16 cellular contexts compared by ENCODE assay signal in the genomic region with DNA sequence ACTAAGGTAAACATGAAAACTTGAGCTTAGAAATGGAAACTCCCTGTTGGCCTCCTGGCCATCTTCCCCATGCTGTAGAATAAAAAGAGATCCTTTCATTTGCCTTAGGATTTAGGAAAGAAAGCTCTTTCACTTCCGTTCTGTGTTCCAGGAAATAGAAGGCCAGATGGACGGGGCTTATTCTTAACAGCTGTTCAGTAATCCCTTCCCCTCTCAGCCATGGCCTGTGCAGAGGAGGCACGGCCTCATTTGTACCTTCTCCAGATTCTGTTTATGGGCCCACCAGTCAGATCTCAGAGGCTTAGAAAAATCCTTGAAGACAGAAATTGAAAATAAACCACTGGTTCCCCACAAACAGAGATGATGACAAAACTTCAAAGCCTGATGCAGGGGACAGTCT.
A peak's percentile ranks its signal among the peaks of the same experiment; 100 is the strongest.
DNase-seq lines count a peak whose midpoint lies in the region; ATAC-seq and TF ChIP-seq lines count a peak whose summit lies in the region.
"Had no signal": no experiment of that assay in that cellular context is flagged by ENCODE, and none has a peak within 500 bp of the region (broad histone marks: within the 10 kb centered on the region; RNA-seq: fewer than 3 reads in every experiment).

No MANE protein-coding gene starts in this region.

- H3K9me3 ChIP-seq in ectodermal cell (ENCODE audit: control insufficient read depth, low read length): no peaks in the 10 kb centered on the region
- H3K9me3 ChIP-seq: adrenal gland had no signal

- H3K9me3 Mint-ChIP-seq in type B pancreatic cell: peaks cover 5% of the 10 kb centered on the region

- peaks cover 41% of the 10 kb centered on the region for H3K4me1 Mint-ChIP-seq in type B pancreatic cell (ENCODE audit: unreplicated experiment)

- peaks cover 22% of the 10 kb centered on the region for H3K36me3 Mint-ChIP-seq in type B pancreatic cell

- H3K27ac ChIP-seq in ectodermal cell (ENCODE audit: insufficient read depth, low read depth, low read length, poor library complexity, severe bottlenecking): peak overlapping the region; percentile 37
- H3K27ac ChIP-seq: adrenal gland, C4-2B, parathyroid adenoma had no signal

- DNase-seq in NCI-H82 treated with DMSO at 0.1 percent for 48 hours (lab: John Stamatoyannopoulos, UW; ENCODE audit: unreplicated experiment) (peak; percentile 81), myocyte (ENCODE audit: low read depth) (peak; percentile 66), type B pancreatic cell (ENCODE audit: extremely low spot score, unreplicated experiment) (no peak)
- no peak for DNase-seq in stimulated activated CD4-positive, alpha-beta T cell treated with anti-CD3 and anti-CD28 coated beads, Interleukin-4, amount 100 ng/mL, for 1 hour
- DNase-seq in activated CD4-positive, alpha-beta T cell treated with anti-CD3 and anti-CD28 coated beads for 1 hour: no peak
- DNase-seq: activated CD4-positive, alpha-beta T cell treated with anti-CD3 and anti-CD28 coated beads for 48 hours; adrenal gland; Kasumi-1; NCI-H146; NCI-H510A treated with DMSO at 0.1 percent for 48 hours; stimulated activated CD4-positive, alpha-beta T cell treated with anti-CD3 and anti-CD28 coated beads, Interleukin-15, amount 100 ng/mL, for 24 hours had no signal

- no peak for ATAC-seq in GM21825 (IDR thresholded peaks at IDR 0.05; ENCODE audit: unreplicated experiment)

- no peak for TF ChIP-seq CTCF in type B pancreatic cell (conservative IDR thresholded peaks at IDR 0.05)

- H3K4me3 ChIP-seq in ectodermal cell (ENCODE audit: insufficient read depth, low read depth, low read length): no peak overlapping the region
- H3K4me3 ChIP-seq: adrenal gland, lung had no signal

- H3K27me3 Mint-ChIP-seq in type B pancreatic cell: no peaks in the 10 kb centered on the region

- no peak overlapping the region for H3K4me3 Mint-ChIP-seq in type B pancreatic cell

- no peaks in the 10 kb centered on the region for H3K27me3 ChIP-seq in ectodermal cell (ENCODE audit: control insufficient read depth, insufficient read depth, low read length, poor library complexity, severe bottlenecking)
- H3K27me3 ChIP-seq: adrenal gland had no signal

- peaks cover 21% of the 10 kb centered on the region for H3K36me3 ChIP-seq in ectodermal cell (ENCODE audit: control insufficient read depth, insufficient read depth, low read length)
- H3K36me3 ChIP-seq: adrenal gland had no signal

- H3K27ac Mint-ChIP-seq in type B pancreatic cell: peak overlapping the region; percentile 33

- peaks cover 17% of the 10 kb centered on the region for H3K4me1 ChIP-seq in ectodermal cell (ENCODE audit: control insufficient read depth, insufficient read depth, low read length)
- H3K4me1 ChIP-seq: parathyroid adenoma had no signal

- WGBS in ectodermal cell, 2 experiments: 70 to 82% methylated on average over 3 of the region's 3 CpGs

Comparison
In these comparisons a context has a peak if more than half of its experiments do, and no peak if none do; other contexts are left out.
1. DNase-seq: peak in NCI-H82 treated with DMSO at 0.1 percent for 48 hours (single experiment) and myocyte (single experiment); none in type B pancreatic cell (single experiment), stimulated activated CD4-positive, alpha-beta T cell treated with anti-CD3 and anti-CD28 coated beads, Interleukin-4, amount 100 ng/mL, for 1 hour (single experiment) and activated CD4-positive, alpha-beta T cell treated with anti-CD3 and anti-CD28 coated beads for 1 hour (single experiment).